20 cellular contexts compared by ENCODE assay signal in the genomic region with DNA sequence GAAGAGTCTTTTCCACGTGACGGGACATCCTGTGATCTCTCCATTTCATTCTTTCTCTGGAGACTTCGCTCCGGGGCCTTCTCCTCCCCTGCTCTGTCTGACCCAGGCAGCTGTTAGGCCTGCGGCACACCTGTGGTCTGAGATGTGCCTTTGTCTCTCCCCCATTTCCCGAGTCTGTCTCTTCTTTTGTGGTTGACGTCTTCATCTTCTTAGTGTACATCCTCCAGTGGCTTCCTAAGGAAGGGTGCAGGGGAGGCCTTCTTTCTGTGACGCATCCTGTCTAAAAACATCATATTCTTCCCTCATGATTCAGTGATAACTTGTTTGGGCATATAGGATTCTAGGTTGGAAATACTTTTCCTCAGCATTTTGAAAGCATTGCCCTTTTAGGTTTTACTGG. TPM values are rescaled to one million over a fixed set of nuclear protein-coding genes. Genes with fewer than 3 reads are reported as not detected.
A peak's percentile ranks its signal among the peaks of the same experiment; 100 is the strongest.
DNase-seq lines count a peak whose midpoint lies in the region; ATAC-seq and TF ChIP-seq lines count a peak whose summit lies in the region.
"Had no signal": no experiment of that assay in that cellular context is flagged by ENCODE, and none has a peak within 500 bp of the region (broad histone marks: within the 10 kb centered on the region; RNA-seq: fewer than 3 reads in every experiment).

No MANE protein-coding gene starts in this region.

- H3K9me3 Mint-ChIP-seq in CD8-positive, alpha-beta memory T cell, result no peaks in the 10 kb centered on the region
- no peaks in the 10 kb centered on the region for H3K9me3 Mint-ChIP-seq in activated CD8-positive, alpha-beta T cell treated with anti-CD3 and anti-CD28 coated beads for 36 hours

- H3K4me1 ChIP-seq in BLaER1 (peaks cover 42% of the 10 kb centered on the region), mesenchymal stem cell (ENCODE audit: control insufficient read depth, insufficient read depth, low read depth, low read length) (peaks cover 18% of the 10 kb centered on the region), psoas muscle (peaks cover 15% of the 10 kb centered on the region), gastrocnemius medialis (no peaks in the 10 kb centered on the region)
- peaks cover 42% of the 10 kb centered on the region for H3K4me1 ChIP-seq in CD8-positive, alpha-beta memory T cell (ENCODE audit: insufficient read depth, low read length)
- H3K4me1 ChIP-seq: ascending aorta had no signal

- peak overlapping the region; percentile 95 for H2AK5ac ChIP-seq in mesenchymal stem cell (ENCODE audit: low read length, severe bottlenecking)

- peak in 3 of 5 donors; percentile 14 to 61 (median 15) for DNase-seq in CD8-positive, alpha-beta memory T cell
- peak; percentile 49 for DNase-seq in activated CD8-positive, alpha-beta T cell treated with anti-CD3 and anti-CD28 coated beads for 36 hours
- DNase-seq in mesenchymal stem cell (no peak), GM13977 (ENCODE audit: low spot score) (no peak), psoas muscle (no peak), gastrocnemius medialis (no peak), NCI-H510A treated with DMSO at 0.1 percent for 48 hours (lab: John Stamatoyannopoulos, UW) (no peak)
- DNase-seq: AML-193; left colon; MM.1S; NCI-H1694; NCI-H2227 treated with DMSO at 0.1 percent for 48 hours; NK-92 treated with Interleukin-12 subunit alpha and Interleukin-12 subunit beta, amount 100 ng/mL, for 24 hours; pancreas; RPMI8226; stimulated activated CD4-positive, alpha-beta T cell treated with anti-CD3 and anti-CD28 coated beads, Interleukin-4, amount 100 ng/mL, for 1 hour had no signal

- TF ChIP-seq POLR2A in gastrocnemius medialis (IDR thresholded peaks at IDR 0.05), result no peak

- no peak overlapping the region for H2BK120ac ChIP-seq in mesenchymal stem cell (ENCODE audit: low read depth, low read length)

- H3K36me3 ChIP-seq in BLaER1, result peaks cover 26% of the 10 kb centered on the region
- peaks cover 10% of the 10 kb centered on the region for H3K36me3 ChIP-seq in CD8-positive, alpha-beta memory T cell (ENCODE audit: insufficient read depth, low read length)
- H3K36me3 ChIP-seq in mesenchymal stem cell (ENCODE audit: control insufficient read depth in 1 of 2, insufficient read depth in 2 of 2, low read depth in 1 of 2, low read length in 2 of 2), result peaks cover 27 to 32% of the 10 kb centered on the region in 2 experiments
- H3K36me3 ChIP-seq in psoas muscle (ENCODE audit: insufficient read depth in 1 of 2, low read depth in 1 of 2), result peaks cover 0 to 45% of the 10 kb centered on the region in 2 donors
- H3K36me3 ChIP-seq in gastrocnemius medialis, result peaks cover 0 to 7% of the 10 kb centered on the region in 2 donors

- peak; percentile 70 for ATAC-seq in activated CD8-positive, alpha-beta T cell treated with anti-CD3 and anti-CD28 coated beads for 36 hours
- ATAC-seq in psoas muscle (no peak), gastrocnemius medialis (no peak)
- ATAC-seq: left colon had no signal

- H3K27ac ChIP-seq in BLaER1, result no peak overlapping the region
- no peak overlapping the region for H3K27ac ChIP-seq in CD8-positive, alpha-beta memory T cell (ENCODE audit: low read depth, low read length)
- H3K27ac ChIP-seq in mesenchymal stem cell (ENCODE audit: low read length, poor library complexity, severe bottlenecking), result no peak overlapping the region
- H3K27ac ChIP-seq in psoas muscle, result no peak overlapping the region
- no peak overlapping the region for H3K27ac ChIP-seq in gastrocnemius medialis
- H3K27ac ChIP-seq: ascending aorta, coronary artery, thoracic aorta had no signal

- TF ChIP-seq CTCF in activated CD8-positive, alpha-beta T cell treated with anti-CD3 and anti-CD28 coated beads for 36 hours (IDR thresholded peaks at IDR 0.05), result no peak
- TF ChIP-seq CTCF in GM13977 (IDR thresholded peaks at IDR 0.05; ENCODE audit: extremely low read depth, insufficient read depth, missing control alignments), result no peak
- no peak for TF ChIP-seq CTCF in psoas muscle (IDR thresholded peaks at IDR 0.05)
- TF ChIP-seq CTCF in gastrocnemius medialis (IDR thresholded peaks at IDR 0.05 in 4 of 5, conservative IDR thresholded peaks at IDR 0.05 in 1 of 5), result no peak

- H3K18ac ChIP-seq in mesenchymal stem cell (ENCODE audit: low read depth in 1 of 2, low read length in 2 of 2), result no peak overlapping the region

- in situ Hi-C loops in GM13977 (cut with MboI; ENCODE audit: low pct_unique_long_range_greater_than_20kb, low sequenced_read_pairs, unreplicated experiment), result no loop called here
- in situ Hi-C loops in gastrocnemius medialis (cut with MboI; ENCODE audit: low sequenced_read_pairs in 4 of 4), result no loop called here

- H3K4me2 ChIP-seq in BLaER1 (peak overlapping the region; percentile 73), mesenchymal stem cell (ENCODE audit: low read length, poor library complexity, severe bottlenecking) (no peak overlapping the region)

- no peak overlapping the region for H2BK12ac ChIP-seq in mesenchymal stem cell (ENCODE audit: low read length in 2 of 2)

- peaks cover 0 to 1% of the 10 kb centered on the region in 2 donors for H3K27me3 Mint-ChIP-seq in CD8-positive, alpha-beta memory T cell
- no peaks in the 10 kb centered on the region for H3K27me3 Mint-ChIP-seq in activated CD8-positive, alpha-beta T cell treated with anti-CD3 and anti-CD28 coated beads for 36 hours

- no peak overlapping the region for H2BK15ac ChIP-seq in mesenchymal stem cell (ENCODE audit: low read depth, poor library complexity, severe bottlenecking)

- H3K4me3 ChIP-seq in BLaER1 (no peak overlapping the region), mesenchymal stem cell (ENCODE audit: insufficient read depth in 1 of 2, low read depth in 1 of 2, low read length in 2 of 2) (no peak overlapping the region), psoas muscle (no peak overlapping the region), gastrocnemius medialis (no peak overlapping the region)
- no peak overlapping the region for H3K4me3 ChIP-seq in CD8-positive, alpha-beta memory T cell (ENCODE audit: low read length)
- H3K4me3 ChIP-seq: ascending aorta, coronary artery, pancreas, thoracic aorta had no signal

- no peak overlapping the region for H3K4ac ChIP-seq in mesenchymal stem cell (ENCODE audit: low read depth in 1 of 2, low read length in 2 of 2)

- H2BK5ac ChIP-seq in mesenchymal stem cell (ENCODE audit: low read depth, low read length, poor library complexity, severe bottlenecking), result no peak overlapping the region

- no peak overlapping the region for H2AFZ ChIP-seq in mesenchymal stem cell (ENCODE audit: low read depth, low read length)

- H3K14ac ChIP-seq in mesenchymal stem cell (ENCODE audit: low read length in 2 of 2), result no peak overlapping the region

- H4K8ac ChIP-seq in mesenchymal stem cell (ENCODE audit: low read length), result no peak overlapping the region

- H3K27me3 ChIP-seq in BLaER1 (no peaks in the 10 kb centered on the region), mesenchymal stem cell (ENCODE audit: control insufficient read depth in 1 of 2, insufficient read depth in 1 of 2, low read length in 2 of 2) (no peaks in the 10 kb centered on the region), psoas muscle (ENCODE audit: insufficient read depth in 3 of 3, low read length in 2 of 3) (no peaks in the 10 kb centered on the region), gastrocnemius medialis (no peaks in the 10 kb centered on the region)
- H3K27me3 ChIP-seq in CD8-positive, alpha-beta memory T cell (ENCODE audit: insufficient read depth, low read length, poor library complexity, severe bottlenecking), result no peaks in the 10 kb centered on the region
- H3K27me3 ChIP-seq: ascending aorta, pancreas had no signal

- H3K4me3 Mint-ChIP-seq in CD8-positive, alpha-beta memory T cell, result peak overlapping the region in 3 of 7 donors; percentile 17 to 74 (median 37)
- H3K4me3 Mint-ChIP-seq in activated CD8-positive, alpha-beta T cell treated with anti-CD3 and anti-CD28 coated beads for 36 hours, result peak overlapping the region; percentile 35

- H3K9me3 ChIP-seq in BLaER1 (no peaks in the 10 kb centered on the region), mesenchymal stem cell (ENCODE audit: control insufficient read depth, low read length) (no peaks in the 10 kb centered on the region), psoas muscle (no peaks in the 10 kb centered on the region), gastrocnemius medialis (no peaks in the 10 kb centered on the region)
- no peaks in the 10 kb centered on the region for H3K9me3 ChIP-seq in CD8-positive, alpha-beta memory T cell (ENCODE audit: low read length)
- H3K9me3 ChIP-seq: ascending aorta, pancreas, thoracic aorta had no signal

- peaks cover 1% of the 10 kb centered on the region for H3K79me1 ChIP-seq in mesenchymal stem cell (replicated peaks; ENCODE audit: low read length, poor library complexity, severe bottlenecking)

- H3K4me1 Mint-ChIP-seq in CD8-positive, alpha-beta memory T cell, result peaks cover 32 to 43% (median 34%) of the 10 kb centered on the region in 3 donors
- H3K4me1 Mint-ChIP-seq in activated CD8-positive, alpha-beta T cell treated with anti-CD3 and anti-CD28 coated beads for 36 hours (ENCODE audit: low read depth), result peaks cover 42% of the 10 kb centered on the region

- H3K9ac ChIP-seq in BLaER1, result no peak overlapping the region
- H3K9ac ChIP-seq in mesenchymal stem cell (ENCODE audit: low read length), result no peak overlapping the region

- H3K23ac ChIP-seq in mesenchymal stem cell (ENCODE audit: low read length in 2 of 2), result no peak overlapping the region

- intact Hi-C loops in activated CD8-positive, alpha-beta T cell treated with anti-CD3 and anti-CD28 coated beads for 36 hours (cut with micrococcal nuclease), result no loop called here
- intact Hi-C loops in psoas muscle (cut with DNase I), result no loop called here
- intact Hi-C loops in gastrocnemius medialis (cut with DNase I; ENCODE audit: low total_unique reads), result no loop called here

- POLR2A ChIA-PET in CD8-positive, alpha-beta memory T cell (lab: Charles Lee), result no interaction called here
- POLR2A ChIA-PET in activated CD8-positive, alpha-beta T cell treated with anti-CD3 and anti-CD28 coated beads for 36 hours (lab: Charles Lee), result interaction anchor here (0.6 kb wide), 1 partner anchor 14 kb away, joined by 3 read pairs; no protein-coding TSS in a partner anchor

- WGBS in mesenchymal stem cell, result 94% methylated on average over 7 of the region's 8 CpGs
- WGBS in psoas muscle, 3 donors, result 79 to 90% (median 86%) methylated on average over 8 of the region's 8 CpGs

- no peak overlapping the region for H4K91ac ChIP-seq in mesenchymal stem cell (ENCODE audit: low read length)

- H4K20me1 ChIP-seq in BLaER1, result no peaks in the 10 kb centered on the region

- CTCF ChIA-PET in CD8-positive, alpha-beta memory T cell (lab: Charles Lee), result no interaction called here
- CTCF ChIA-PET in activated CD8-positive, alpha-beta T cell treated with anti-CD3 and anti-CD28 coated beads for 36 hours (lab: Charles Lee), result no interaction called here

- H3K27ac Mint-ChIP-seq in CD8-positive, alpha-beta memory T cell, result peak overlapping the region; percentile 5 to 84 (median 43)
- peak overlapping the region; percentile 43 for H3K27ac Mint-ChIP-seq in activated CD8-positive, alpha-beta T cell treated with anti-CD3 and anti-CD28 coated beads for 36 hours

- H3K36me3 Mint-ChIP-seq in CD8-positive, alpha-beta memory T cell, result peaks cover 13 to 56% (median 14%) of the 10 kb centered on the region in 3 donors
- H3K36me3 Mint-ChIP-seq in activated CD8-positive, alpha-beta T cell treated with anti-CD3 and anti-CD28 coated beads for 36 hours (ENCODE audit: low read depth), result peaks cover 12% of the 10 kb centered on the region

RNA-seq across cellular contexts. Expression of a gene that starts 17.2 kb away (rescaled TPM):
- 10 to 100 TPM; 68.3 to 76.2 TPM for total RNA-seq in CD8-positive, alpha-beta memory T cell
- polyA plus RNA-seq in CD8-positive, alpha-beta memory T cell, result 144 TPM
- 10 to 100 TPM; 46.3 to 46.7 TPM for total RNA-seq in activated CD8-positive, alpha-beta T cell treated with anti-CD3 and anti-CD28 coated beads for 36 hours
- polyA plus RNA-seq in mesenchymal stem cell (2013, experiment 1 of 2), result 18.3 TPM
- polyA plus RNA-seq in mesenchymal stem cell (2013, experiment 2 of 2), result 19.6 TPM
- 10 to 100 TPM in 2 of 4 donors, 1 to 10 TPM in 2; 3.7 to 12.8 (median 9.3) TPM for total RNA-seq in psoas muscle
- polyA plus RNA-seq in psoas muscle, result 10 to 100 TPM; 11.3 to 11.7 (median 11.5) TPM
- total RNA-seq in gastrocnemius medialis, result 10 to 100 TPM in 3 of 4 donors, 1 to 10 TPM in 1; 9.0 to 46.3 (median 12.9) TPM

RNA-seq across cellular contexts. Expression of a gene that starts 18.4 kb away (rescaled TPM):
- total RNA-seq in CD8-positive, alpha-beta memory T cell, result 10 to 100 TPM; 12.3 to 13.2 TPM
- polyA plus RNA-seq in CD8-positive, alpha-beta memory T cell, result 6.8 TPM
- total RNA-seq in activated CD8-positive, alpha-beta T cell treated with anti-CD3 and anti-CD28 coated beads for 36 hours, result 10 to 100 TPM; 11.0 to 12.4 TPM
- polyA plus RNA-seq in mesenchymal stem cell (2013, experiment 1 of 2), result 4.8 TPM
- polyA plus RNA-seq in mesenchymal stem cell (2013, experiment 2 of 2), result 3.6 TPM
- total RNA-seq in psoas muscle, result 1 to 10 TPM; 5.3 to 7.8 (median 6.7) TPM
- 1 to 10 TPM; 1.4 to 3.6 (median 1.9) TPM for polyA plus RNA-seq in psoas muscle
- 10 to 100 TPM in 2 of 4 donors, 1 to 10 TPM in 2; 2.9 to 10.7 (median 7.0) TPM for total RNA-seq in gastrocnemius medialis

Comparison
In these comparisons a context has a peak if more than half of its experiments do, and no peak if none do; other contexts are left out.
1. DNase-seq: peak in CD8-positive, alpha-beta memory T cell (3 of 5) and activated CD8-positive, alpha-beta T cell treated with anti-CD3 and anti-CD28 coated beads for 36 hours (single experiment); none in mesenchymal stem cell (single experiment), GM13977 (single experiment), psoas muscle (0 of 2), gastrocnemius medialis (0 of 2) and NCI-H510A treated with DMSO at 0.1 percent for 48 hours (single experiment).